Comparison of ENCODE assay signal across 8 cellular contexts in the genomic region with DNA sequence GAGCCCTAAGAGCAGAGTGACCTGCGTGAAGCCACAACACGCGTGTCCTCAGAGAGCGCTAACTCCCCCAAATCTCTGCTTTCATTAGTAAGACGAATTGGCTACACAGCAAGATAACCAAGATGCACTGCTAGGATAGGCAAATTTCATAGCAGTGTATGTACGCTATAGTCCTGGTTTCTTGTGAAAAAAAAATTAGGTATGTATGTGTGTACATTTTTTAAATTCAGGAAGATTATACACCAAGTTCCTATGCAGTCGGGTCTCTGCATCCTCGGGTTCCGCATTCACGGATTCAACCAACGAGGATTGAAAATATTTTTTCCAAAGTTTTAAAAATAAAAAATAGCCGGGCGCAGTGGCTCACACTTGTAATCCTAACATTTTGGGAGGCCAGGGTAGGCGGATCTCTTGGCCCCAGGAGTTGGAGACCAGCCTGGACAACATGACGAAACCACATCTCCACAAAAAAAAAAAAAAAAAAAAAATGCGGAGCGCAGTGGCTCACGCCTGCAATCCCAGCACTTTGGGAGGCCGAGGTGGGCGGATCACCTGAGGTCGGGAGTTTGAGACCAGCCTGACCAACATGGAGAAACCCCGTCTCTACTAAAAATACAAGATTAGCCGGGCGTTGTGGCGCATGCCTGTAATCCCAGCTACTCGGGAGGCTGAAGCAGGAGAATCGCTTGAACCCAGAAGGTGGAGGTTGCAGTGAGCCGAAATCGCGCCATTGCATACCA. TPM values are rescaled to one million over a fixed set of nuclear protein-coding genes. Genes with fewer than 3 reads are reported as not detected.
A peak's percentile ranks its signal among the peaks of the same experiment; 100 is the strongest.
DNase-seq lines count a peak whose midpoint lies in the region; ATAC-seq and TF ChIP-seq lines count a peak whose summit lies in the region.
"Not testable (repeated sequence)": the region's sequence is repeated elsewhere in the genome, so short reads cannot be mapped to it uniquely, and the experiment has no call there.

No MANE protein-coding gene starts in this region.

- peaks cover 24 to 45% (median 31%) of the 10 kb centered on the region in 3 donors for H3K4me1 Mint-ChIP-seq in CD8-positive, alpha-beta memory T cell
- H3K4me1 Mint-ChIP-seq in activated naive CD8-positive, alpha-beta T cell treated with anti-CD3 and anti-CD28 coated beads, Interleukin-2, amount 10 ng/mL, durations not matched to agents 7 days and 5 days; endothelial cell (ENCODE audit: unreplicated experiment): not testable (repeated sequence)

- not testable (repeated sequence) for H3K36me3 ChIP-seq in CD8-positive, alpha-beta memory T cell (ENCODE audit: insufficient read depth, low read length); iPS-20b (ENCODE audit: insufficient read depth, low read depth, low read length); neural cell (ENCODE audit: insufficient read depth, low read length)

- peak overlapping the region; percentile 62 for H3K4me2 ChIP-seq in neural cell (ENCODE audit: low read length)

- peak overlapping the region; percentile 90 to 97 (median 95) for H3K4me3 Mint-ChIP-seq in CD8-positive, alpha-beta memory T cell
- peak overlapping the region; percentile 98 for H3K4me3 Mint-ChIP-seq in activated naive CD8-positive, alpha-beta T cell treated with anti-CD3 and anti-CD28 coated beads, Interleukin-2, amount 10 ng/mL, durations not matched to agents 7 days and 5 days
- H3K4me3 Mint-ChIP-seq in endothelial cell (ENCODE audit: unreplicated experiment) = peak overlapping the region; percentile 87

- not testable (repeated sequence) for H3K27me3 Mint-ChIP-seq in CD8-positive, alpha-beta memory T cell; activated naive CD8-positive, alpha-beta T cell treated with anti-CD3 and anti-CD28 coated beads, Interleukin-2, amount 10 ng/mL, durations not matched to agents 7 days and 5 days; endothelial cell (ENCODE audit: unreplicated experiment)

- not testable (repeated sequence) for DNase-seq in CD8-positive, alpha-beta memory T cell; activated naive CD8-positive, alpha-beta T cell treated with anti-CD3 and anti-CD28 coated beads, Interleukin-2, amount 10 ng/mL, durations not matched to agents 7 days and 5 days; endothelial cell (ENCODE audit: low spot score)
- DNase-seq in SIG-M5 treated with dmso at 0.1 percent for 504 hours (lab: John Stamatoyannopoulos, UW; ENCODE audit: unreplicated experiment) = peak; percentile 57

- not testable (repeated sequence) for H3K27me3 ChIP-seq in CD8-positive, alpha-beta memory T cell (ENCODE audit: insufficient read depth, low read length, poor library complexity, severe bottlenecking); iPS-20b (ENCODE audit: insufficient read depth, low read length); neural cell (ENCODE audit: insufficient read depth, low read depth, low read length)

- CTCF ChIA-PET in CD8-positive, alpha-beta memory T cell (lab: Charles Lee) = interaction anchor here (0.7 to 3.6 kb wide), 6 partner anchors 10 to 225 kb away, joined by 3 to 15 read pairs (median 5); a partner anchor contains a TSS

- not testable (repeated sequence) for TF ChIP-seq EP300 in neural cell (conservative IDR thresholded peaks at IDR 0.05; ENCODE audit: poor library complexity, severe bottlenecking)

- H2AFZ ChIP-seq in neural cell (ENCODE audit: low read depth, low read length) = peak overlapping the region; percentile 91

- not testable (repeated sequence) for H3K79me2 ChIP-seq in neural cell (replicated peaks; ENCODE audit: insufficient read depth, low read length)

- ATAC-seq in HG03354 (IDR thresholded peaks at IDR 0.05; ENCODE audit: poor library complexity, severe bottlenecking, unreplicated experiment) = peak; percentile 37
- not testable (repeated sequence) for ATAC-seq in activated naive CD8-positive, alpha-beta T cell treated with anti-CD3 and anti-CD28 coated beads, Interleukin-2, amount 10 ng/mL, durations not matched to agents 7 days and 5 days (ENCODE audit: low read depth)

- H3K9ac ChIP-seq in iPS-20b (ENCODE audit: low read depth, low read length) = peak overlapping the region; percentile 65; the same call in 1 of the 2 replicates
- H3K9ac ChIP-seq in neural cell (ENCODE audit: low read length) = peak overlapping the region; percentile 80

- H3K27ac Mint-ChIP-seq in CD8-positive, alpha-beta memory T cell = peak overlapping the region; percentile 86 to 98 (median 94)
- H3K27ac Mint-ChIP-seq in activated naive CD8-positive, alpha-beta T cell treated with anti-CD3 and anti-CD28 coated beads, Interleukin-2, amount 10 ng/mL, durations not matched to agents 7 days and 5 days = peak overlapping the region; percentile 99
- not testable (repeated sequence) for H3K27ac Mint-ChIP-seq in endothelial cell (ENCODE audit: unreplicated experiment)

- not testable (repeated sequence) for H4K20me1 ChIP-seq in neural cell (ENCODE audit: insufficient read depth)

- H3F3A ChIP-seq in neural cell (ENCODE audit: insufficient read depth, low read length, poor library complexity, severe bottlenecking) = not testable (repeated sequence)

- TF ChIP-seq RAD21 in neural cell (conservative IDR thresholded peaks at IDR 0.05) = not testable (repeated sequence)

- not testable (repeated sequence) for H3K9me3 Mint-ChIP-seq in CD8-positive, alpha-beta memory T cell; activated naive CD8-positive, alpha-beta T cell treated with anti-CD3 and anti-CD28 coated beads, Interleukin-2, amount 10 ng/mL, durations not matched to agents 7 days and 5 days; endothelial cell (ENCODE audit: unreplicated experiment)

- peaks cover 15% of the 10 kb centered on the region for H3K4me1 ChIP-seq in CD8-positive, alpha-beta memory T cell (ENCODE audit: insufficient read depth, low read length)
- H3K4me1 ChIP-seq in iPS-20b (ENCODE audit: insufficient read depth, low read length) = not testable (repeated sequence)

- H3K27ac ChIP-seq in CD8-positive, alpha-beta memory T cell (ENCODE audit: low read depth, low read length) = peak overlapping the region; percentile 49
- not testable (repeated sequence) for H3K27ac ChIP-seq in iPS-20b (ENCODE audit: low read length)
- peak overlapping the region; percentile 72 for H3K27ac ChIP-seq in neural cell (ENCODE audit: low read length)
- peak overlapping the region; percentile 86 for H3K27ac ChIP-seq in temporal lobe (ENCODE audit: low read depth, low read length)

- H3K36me3 Mint-ChIP-seq in CD8-positive, alpha-beta memory T cell = peaks cover 0 to 18% (median 2%) of the 10 kb centered on the region in 3 donors
- H3K36me3 Mint-ChIP-seq in activated naive CD8-positive, alpha-beta T cell treated with anti-CD3 and anti-CD28 coated beads, Interleukin-2, amount 10 ng/mL, durations not matched to agents 7 days and 5 days; endothelial cell (ENCODE audit: low read depth, unreplicated experiment): not testable (repeated sequence)

- not testable (repeated sequence) for H3K9me2 ChIP-seq in neural cell (ENCODE audit: insufficient read depth, low read length)

- POLR2A ChIA-PET in CD8-positive, alpha-beta memory T cell (lab: Charles Lee) = interaction anchor here (1.2 to 2.6 kb wide), 4 partner anchors 42 to 226 kb away, joined by 3 to 14 read pairs (median 7); a partner anchor contains a TSS
- POLR2A ChIA-PET in activated naive CD8-positive, alpha-beta T cell treated with anti-CD3 and anti-CD28 coated beads, Interleukin-2, amount 10 ng/mL, durations not matched to agents 7 days and 5 days (lab: Charles Lee) = interaction anchor here (1.2 to 3.1 kb wide), 3 partner anchors 7 to 217 kb away, joined by 3 to 19 read pairs (median 4); a partner anchor contains a TSS

- not testable (repeated sequence) for TF ChIP-seq CTCF in endothelial cell (IDR thresholded peaks at IDR 0.05; ENCODE audit: unreplicated experiment); neural cell (IDR thresholded peaks at IDR 0.05; ENCODE audit: poor library complexity, severe bottlenecking)

- H3K9me3 ChIP-seq in CD8-positive, alpha-beta memory T cell (ENCODE audit: low read length); iPS-20b (ENCODE audit: insufficient read depth, low read depth, low read length); neural cell (ENCODE audit: low read length): not testable (repeated sequence)

- peak overlapping the region; percentile 80 for H3K4me3 ChIP-seq in CD8-positive, alpha-beta memory T cell (ENCODE audit: low read length)
- H3K4me3 ChIP-seq in iPS-20b (ENCODE audit: low read length) = peak overlapping the region; percentile 77
- peak overlapping the region; percentile 73 for H3K4me3 ChIP-seq in neural cell (ENCODE audit: low read length)

RNA-seq across cellular contexts. Expression of a gene that starts 0.8 kb away (rescaled TPM):
- total RNA-seq in CD8-positive, alpha-beta memory T cell = 10 to 100 TPM; 25.1 to 27.7 TPM
- 5.7 TPM for polyA plus RNA-seq in CD8-positive, alpha-beta memory T cell
- 10 to 100 TPM; 18.7 to 19.1 TPM for total RNA-seq in activated naive CD8-positive, alpha-beta T cell treated with anti-CD3 and anti-CD28 coated beads, Interleukin-2, amount 10 ng/mL, durations not matched to agents 7 days and 5 days
- total RNA-seq in endothelial cell (ENCODE audit: unreplicated experiment) = 11.5 TPM
- 17.6 and 17.7 TPM in 2 replicates for polyA plus RNA-seq in neural cell
- 17.9 and 22.2 TPM in 2 replicates for polyA minus RNA-seq in neural cell
- 9.1 TPM for total RNA-seq in temporal lobe

RNA-seq across cellular contexts. Expression of a gene that starts 21.5 kb away (rescaled TPM):
- not detected for total RNA-seq in CD8-positive, alpha-beta memory T cell
- polyA plus RNA-seq in CD8-positive, alpha-beta memory T cell = not detected
- total RNA-seq in activated naive CD8-positive, alpha-beta T cell treated with anti-CD3 and anti-CD28 coated beads, Interleukin-2, amount 10 ng/mL, durations not matched to agents 7 days and 5 days = not detected
- total RNA-seq in endothelial cell (ENCODE audit: unreplicated experiment) (not detected), temporal lobe (not detected)
- not detected in 2 replicates for polyA plus RNA-seq in neural cell
- polyA minus RNA-seq in neural cell = not detected in 2 replicates

RNA-seq across cellular contexts. Expression of a gene that starts 41.6 kb away (rescaled TPM):
- total RNA-seq in CD8-positive, alpha-beta memory T cell = 10 to 100 TPM; 77.2 to 79.9 TPM
- 45.4 TPM for polyA plus RNA-seq in CD8-positive, alpha-beta memory T cell
- total RNA-seq in activated naive CD8-positive, alpha-beta T cell treated with anti-CD3 and anti-CD28 coated beads, Interleukin-2, amount 10 ng/mL, durations not matched to agents 7 days and 5 days = 10 to 100 TPM; 39.6 to 40.8 TPM
- total RNA-seq in endothelial cell (ENCODE audit: unreplicated experiment) (38.1 TPM), temporal lobe (11.1 TPM)
- 6.7 and 13.5 TPM in 2 replicates for polyA plus RNA-seq in neural cell
- polyA minus RNA-seq in neural cell = 22.9 and 26.6 TPM in 2 replicates
